ENCODE assay signal across 10 cellular contexts in the genomic region with DNA sequence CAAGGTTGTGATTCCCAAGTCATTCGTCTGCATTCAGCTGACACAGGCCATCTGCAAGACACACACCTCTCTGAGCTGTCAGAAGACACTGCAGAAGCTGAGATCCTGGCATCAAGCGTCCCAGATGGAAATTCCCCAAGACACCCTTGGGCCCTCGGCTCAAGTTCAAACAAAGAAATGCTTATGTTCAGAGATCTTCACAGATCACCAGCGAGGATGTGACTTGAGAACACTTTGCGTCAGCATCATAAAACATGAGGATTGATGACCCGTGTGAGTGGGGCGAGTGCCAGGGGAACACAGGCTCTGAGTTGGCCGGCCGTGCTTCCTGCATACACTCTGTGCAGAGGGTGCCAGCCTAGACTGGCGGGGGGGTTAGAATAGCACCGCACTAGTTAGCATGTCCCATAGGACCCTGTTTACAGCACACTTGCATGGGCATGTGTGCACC. TPM values are rescaled to one million over a fixed set of nuclear protein-coding genes. Genes with fewer than 3 reads are reported as not detected.
A peak's percentile ranks its signal among the peaks of the same experiment; 100 is the strongest.
DNase-seq lines count a peak whose midpoint lies in the region; ATAC-seq, FAIRE-seq and TF ChIP-seq lines count a peak whose summit lies in the region.
"Had no signal": no experiment of that assay in that cellular context is flagged by ENCODE, and none has a peak within 500 bp of the region (broad histone marks: within the 10 kb centered on the region; RNA-seq: fewer than 3 reads in every experiment).

No MANE protein-coding gene starts in this region.

- peak; percentile 87 for ATAC-seq in SK-N-SH treated with all-trans-retinoic acid at 6 μM for 48 hours
- no peak for ATAC-seq in upper lobe of right lung
- no peak for ATAC-seq in HG03097 (IDR thresholded peaks at IDR 0.05; ENCODE audit: low FRiP score, unreplicated experiment)
- ATAC-seq: A549 had no signal

- H3K27ac ChIP-seq in keratinocyte (ENCODE audit: control insufficient read depth, insufficient read depth, low read length) (peak overlapping the region; percentile 69), upper lobe of right lung (no peak overlapping the region), small intestine (ENCODE audit: low read depth in 1 of 2, low read length in 1 of 2) (no peak overlapping the region)
- H3K27ac ChIP-seq: A549 had no signal

- H4K20me1 ChIP-seq in keratinocyte (ENCODE audit: control insufficient read depth, extremely low read depth, insufficient read depth, low read length) = no peaks in the 10 kb centered on the region

- dilution Hi-C loops in keratinocyte (cut with MboI; ENCODE audit: extremely low pct_ligation_motif_present, low sequenced_read_pairs) = no loop called here

- H3K4me3 ChIP-seq in keratinocyte (ENCODE audit: control insufficient read depth in 2 of 3, extremely low read depth in 1 of 3, insufficient read depth in 2 of 3, low read depth in 1 of 3, low read length in 3 of 3) (no peak overlapping the region), upper lobe of right lung (no peak overlapping the region), small intestine (ENCODE audit: low read depth in 1 of 2, low read length in 2 of 2) (no peak overlapping the region)
- H3K4me3 ChIP-seq: A549 had no signal

- H3K79me2 ChIP-seq in keratinocyte (ENCODE audit: control insufficient read depth, insufficient read depth, low read length) = no peaks in the 10 kb centered on the region

- H3K4me1 ChIP-seq in keratinocyte (ENCODE audit: control insufficient read depth, extremely low read depth, insufficient read depth, low read length) (peaks cover 17% of the 10 kb centered on the region), upper lobe of right lung (no peaks in the 10 kb centered on the region), small intestine (ENCODE audit: control insufficient read depth in 2 of 2, insufficient read depth in 1 of 2, low read depth in 1 of 2, low read length in 1 of 2) (no peaks in the 10 kb centered on the region)
- H3K4me1 ChIP-seq: A549 had no signal

- FAIRE-seq in keratinocyte (lab: Jason Lieb, UNC) (peak; percentile 98), small intestine (lab: Jason Lieb, UNC) (no peak)
- FAIRE-seq: A549 had no signal

- H3K4me2 ChIP-seq in keratinocyte (ENCODE audit: control insufficient read depth, extremely low read depth, insufficient read depth, low read depth, low read length) = peak overlapping the region; percentile 39
- H3K4me2 ChIP-seq: A549 had no signal

- no peaks in the 10 kb centered on the region for H3K9me3 ChIP-seq in keratinocyte (ENCODE audit: control insufficient read depth, low read depth, low read length)
- H3K9me3 ChIP-seq in upper lobe of right lung = no peaks in the 10 kb centered on the region
- H3K9me3 ChIP-seq in small intestine (ENCODE audit: control insufficient read depth, low read depth) = no peaks in the 10 kb centered on the region

- H2AFZ ChIP-seq in keratinocyte (ENCODE audit: control insufficient read depth, low read length) = no peak overlapping the region

- intact Hi-C loops in upper lobe of right lung (cut with DNase I) = no loop called here

- H3K27me3 ChIP-seq in keratinocyte (ENCODE audit: control insufficient read depth, extremely low read depth, insufficient read depth, low read length) = no peaks in the 10 kb centered on the region
- no peaks in the 10 kb centered on the region for H3K27me3 ChIP-seq in upper lobe of right lung
- no peaks in the 10 kb centered on the region for H3K27me3 ChIP-seq in small intestine (ENCODE audit: control insufficient read depth in 2 of 2, insufficient read depth in 2 of 2, low read length in 2 of 2)

- H3K9me1 ChIP-seq in keratinocyte (ENCODE audit: control insufficient read depth, extremely low read depth, insufficient read depth, low read length) = no peaks in the 10 kb centered on the region

- 28 to 55% (median 52%) methylated on average over 11 of the region's 11 CpGs for WGBS in small intestine, 3 donors

- TF ChIP-seq CTCF in keratinocyte (optimal IDR thresholded peaks at IDR 0.05 in 1 of 3, IDR thresholded peaks at IDR 0.05 in 1 of 3, conservative IDR thresholded peaks at IDR 0.05 in 1 of 3; ENCODE audit: extremely low read depth in 1 of 3, insufficient read depth in 2 of 3, low read length in 3 of 3) (no peak), upper lobe of right lung (IDR thresholded peaks at IDR 0.05) (no peak)

- H3K36me3 ChIP-seq in keratinocyte (ENCODE audit: control insufficient read depth in 2 of 2, extremely low read depth in 1 of 2, insufficient read depth in 2 of 2, low read length in 2 of 2) (no peaks in the 10 kb centered on the region), upper lobe of right lung (no peaks in the 10 kb centered on the region), small intestine (ENCODE audit: control insufficient read depth in 2 of 2, insufficient read depth in 2 of 2, low read length in 2 of 2) (no peaks in the 10 kb centered on the region)

- peak overlapping the region; percentile 14 for H3K9ac ChIP-seq in keratinocyte (ENCODE audit: control insufficient read depth, extremely low read depth, insufficient read depth, low read length)

- peak; percentile 2 for DNase-seq in NCI-H510A treated with DMSO at 0.1 percent for 48 hours (lab: John Stamatoyannopoulos, UW)
- no peak for DNase-seq in NCI-H510A (lab: John Stamatoyannopoulos, UW)
- peak; percentile 89 for DNase-seq in keratinocyte (ENCODE audit: low read depth, low spot score)
- peak; percentile 45 for DNase-seq in upper lobe of right lung
- no peak for DNase-seq in activated effector memory CD4-positive, alpha-beta T cell treated with anti-CD3 and anti-CD28 coated beads, Interleukin-2, amount 50 U/mL, for 16 hours
- no peak for DNase-seq in small intestine
- DNase-seq: activated T-cell treated with anti-CD3 and anti-CD28 coated beads, Interleukin-2, amount 50 U/mL, for 24 hours had no signal

TF ChIP-seq in SK-N-SH treated with all-trans-retinoic acid at 6 μM for 48 hours, 23 proteins besides CTCF, POLR2A, EP300 and RAD21:
- TF ChIP-seq CSDC2 (CRISPR knock-in tag; IDR thresholded peaks at IDR 0.05) = no peak
- TF ChIP-seq PATZ1 (CRISPR knock-in tag; IDR thresholded peaks at IDR 0.05; ENCODE audit: borderline replicate concordance) = no peak
- TF ChIP-seq, protein P1, sequence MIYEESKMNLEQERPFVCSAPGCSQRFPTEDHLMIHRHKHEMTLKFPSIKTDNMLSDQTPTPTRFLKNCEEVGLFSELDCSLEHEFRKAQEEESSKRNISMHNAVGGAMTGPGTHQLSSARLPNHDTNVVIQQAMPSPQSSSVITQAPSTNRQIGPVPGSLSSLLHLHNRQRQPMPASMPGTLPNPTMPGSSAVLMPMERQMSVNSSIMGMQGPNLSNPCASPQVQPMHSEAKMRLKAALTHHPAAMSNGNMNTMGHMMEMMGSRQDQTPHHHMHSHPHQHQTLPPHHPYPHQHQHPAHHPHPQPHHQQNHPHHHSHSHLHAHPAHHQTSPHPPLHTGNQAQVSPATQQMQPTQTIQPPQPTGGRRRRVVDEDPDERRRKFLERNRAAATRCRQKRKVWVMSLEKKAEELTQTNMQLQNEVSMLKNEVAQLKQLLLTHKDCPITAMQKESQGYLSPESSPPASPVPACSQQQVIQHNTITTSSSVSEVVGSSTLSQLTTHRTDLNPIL (CRISPR knock-in tag; IDR thresholded peaks at IDR 0.05; ENCODE audit: low read depth) = no peak
- no peak for TF ChIP-seq SNAI2 (CRISPR knock-in tag; IDR thresholded peaks at IDR 0.05)

RNA-seq across cellular contexts. Expression of gene KCNIP3, which starts 36.8 kb away (rescaled TPM):
- polyA plus RNA-seq in keratinocyte (0.66 to 2.1 TPM (median 1.5 TPM) in 3 replicates), small intestine (1 to 10 TPM; 1.4 to 3.8 (median 2.6) TPM)
- polyA plus RNA-seq in keratinocyte (2011; ENCODE audit: low read depth) = not detected
- polyA plus RNA-seq in keratinocyte (2011; cell fraction: cytosol; rRNA removed) = 0.89 and 2.3 TPM in 2 replicates
- polyA plus RNA-seq in keratinocyte (2011; cell fraction: nucleus; rRNA removed) = 3.6 and 6.3 TPM in 2 replicates
- 1.1 and 2.5 TPM in 2 replicates for polyA plus RNA-seq in keratinocyte (2012; ENCODE audit: low replicate concordance)
- 1.7 to 2.9 TPM (median 1.8 TPM) in 3 replicates for polyA minus RNA-seq in keratinocyte
- 3.8 TPM for polyA minus RNA-seq in keratinocyte (2011; cell fraction: cytosol; rRNA and poly(A)+ RNA removed)
- polyA minus RNA-seq in keratinocyte (2011; cell fraction: nucleus; rRNA and poly(A)+ RNA removed) = 4.2 and 5.3 TPM in 2 replicates
- 3.0 TPM for total RNA-seq in upper lobe of right lung

RNA-seq across cellular contexts. Expression of gene PROM2, which starts 59.7 kb away (rescaled TPM):
- 11.4 to 21.2 TPM (median 16.8 TPM) in 3 replicates for polyA plus RNA-seq in keratinocyte
- 21.9 TPM for polyA plus RNA-seq in keratinocyte (2011; ENCODE audit: low read depth)
- 13.3 and 15.6 TPM in 2 replicates for polyA plus RNA-seq in keratinocyte (2011; cell fraction: cytosol; rRNA removed)
- polyA plus RNA-seq in keratinocyte (2011; cell fraction: nucleus; rRNA removed) = 83.3 and 112 TPM in 2 replicates
- polyA plus RNA-seq in keratinocyte (2012; ENCODE audit: low replicate concordance) = 33.3 and 68.3 TPM in 2 replicates
- polyA minus RNA-seq in keratinocyte = 23.5 to 78.5 TPM (median 26.4 TPM) in 3 replicates
- 29.0 TPM for polyA minus RNA-seq in keratinocyte (2011; cell fraction: cytosol; rRNA and poly(A)+ RNA removed)
- 77.9 and 81.8 TPM in 2 replicates for polyA minus RNA-seq in keratinocyte (2011; cell fraction: nucleus; rRNA and poly(A)+ RNA removed)
- total RNA-seq in upper lobe of right lung = 6.0 TPM
- 10 to 100 TPM in 1 of 3 donors, 1 to 10 TPM in 2; 1.1 to 17.9 (median 1.4) TPM for polyA plus RNA-seq in small intestine

Comparison
In these comparisons a context has a peak if more than half of its experiments do, and no peak if none do; other contexts are left out.
1. DNase-seq: peak in NCI-H510A treated with DMSO at 0.1 percent for 48 hours (single experiment), keratinocyte (single experiment) and upper lobe of right lung (single experiment); none in NCI-H510A (single experiment), activated effector memory CD4-positive, alpha-beta T cell treated with anti-CD3 and anti-CD28 coated beads, Interleukin-2, amount 50 U/mL, for 16 hours (single experiment) and small intestine (single experiment).